Comparison of ENCODE assay signal across 8 cellular contexts in the genomic region with DNA sequence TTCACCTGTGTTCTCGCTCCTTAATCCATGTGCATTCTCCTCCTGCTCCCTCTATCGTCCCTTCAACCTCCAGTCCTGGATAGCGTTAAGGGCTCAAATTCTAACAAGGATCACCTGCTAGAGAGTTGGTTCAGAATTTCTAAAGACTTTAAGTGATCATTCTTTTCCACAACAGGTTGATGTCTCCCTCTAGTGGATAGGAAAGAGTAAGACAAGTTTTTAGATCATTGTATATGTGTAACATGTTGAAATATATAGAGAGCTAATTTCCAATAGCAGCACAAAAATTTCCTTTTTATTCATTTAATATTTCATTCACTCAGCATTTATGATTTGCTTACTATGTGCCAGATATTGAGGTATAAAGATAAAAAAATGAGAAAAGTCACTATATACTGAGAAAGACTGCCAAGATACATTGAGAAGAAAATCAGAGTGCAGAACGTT. TPM values are rescaled to one million over a fixed set of nuclear protein-coding genes. Genes with fewer than 3 reads are reported as not detected.
DNase-seq lines count a peak whose midpoint lies in the region; ATAC-seq and TF ChIP-seq lines count a peak whose summit lies in the region.

No MANE protein-coding gene starts in this region.

- 20 to 29% methylated on average over 4 of the region's 4 CpGs for WGBS in sigmoid colon, 2 donors

- no peaks in the 10 kb centered on the region for H3K9me3 ChIP-seq in sigmoid colon

- no peaks in the 10 kb centered on the region for H3K4me1 Mint-ChIP-seq in activated CD8-positive, alpha-beta T cell treated with anti-CD3 and anti-CD28 coated beads for 36 hours (ENCODE audit: low read depth)

- H3K9me3 Mint-ChIP-seq in activated CD8-positive, alpha-beta T cell treated with anti-CD3 and anti-CD28 coated beads for 36 hours, result no peaks in the 10 kb centered on the region

- H3K4me3 Mint-ChIP-seq in activated CD8-positive, alpha-beta T cell treated with anti-CD3 and anti-CD28 coated beads for 36 hours, result no peak overlapping the region

- no peak overlapping the region for H3K27ac ChIP-seq in sigmoid colon

- no peak for TF ChIP-seq POLR2A in sigmoid colon (IDR thresholded peaks at IDR 0.05)

- H3K27me3 Mint-ChIP-seq in activated CD8-positive, alpha-beta T cell treated with anti-CD3 and anti-CD28 coated beads for 36 hours, result peaks cover 2% of the 10 kb centered on the region

- ATAC-seq in activated CD8-positive, alpha-beta T cell treated with anti-CD3 and anti-CD28 coated beads for 36 hours, result peak; percentile 68
- peak; percentile 46 to 47 for ATAC-seq in left cardiac atrium
- no peak for ATAC-seq in GM21526 (IDR thresholded peaks at IDR 0.05; ENCODE audit: low FRiP score, unreplicated experiment)
- ATAC-seq in GM21367 (IDR thresholded peaks at IDR 0.05; ENCODE audit: unreplicated experiment), result no peak

- intact Hi-C loops in activated CD8-positive, alpha-beta T cell treated with anti-CD3 and anti-CD28 coated beads for 36 hours (cut with micrococcal nuclease), result no loop called here
- intact Hi-C loops in left cardiac atrium (cut with DNase I), result no loop called here
- intact Hi-C loops in sigmoid colon (cut with DNase I), result loop anchor here (5.0 kb wide), 1 partner anchor 506 kb away; no protein-coding TSS in a partner anchor

- POLR2A ChIA-PET in activated CD8-positive, alpha-beta T cell treated with anti-CD3 and anti-CD28 coated beads for 36 hours (lab: Charles Lee), result no interaction called here

- CTCF ChIA-PET in activated CD8-positive, alpha-beta T cell treated with anti-CD3 and anti-CD28 coated beads for 36 hours (lab: Charles Lee), result interaction anchor here (0.6 to 3.5 kb wide), 74 partner anchors 9 to 914 kb away, joined by 3 to 39 read pairs (median 4); a partner anchor contains a TSS

- no peak overlapping the region for H3K27ac Mint-ChIP-seq in activated CD8-positive, alpha-beta T cell treated with anti-CD3 and anti-CD28 coated beads for 36 hours

- H3K36me3 ChIP-seq in sigmoid colon, result no peaks in the 10 kb centered on the region

- TF ChIP-seq CTCF in activated CD8-positive, alpha-beta T cell treated with anti-CD3 and anti-CD28 coated beads for 36 hours (IDR thresholded peaks at IDR 0.05), result peak; percentile 84
- TF ChIP-seq CTCF in sigmoid colon (IDR thresholded peaks at IDR 0.05), result peak in 3 of 4 experiments; percentile 44 to 74 (median 48)

- DNase-seq in CD1c-positive myeloid dendritic cell (ENCODE audit: extremely low spot score), result peak; percentile 57
- peak; percentile 69 for DNase-seq in H4 (ENCODE audit: low spot score)
- peak; percentile 85 for DNase-seq in NCI-H2171 treated with DMSO at 0.1 percent for 48 hours (lab: John Stamatoyannopoulos, UW)
- no peak for DNase-seq in activated CD8-positive, alpha-beta T cell treated with anti-CD3 and anti-CD28 coated beads for 36 hours
- no peak for DNase-seq in left cardiac atrium
- DNase-seq in sigmoid colon, result no peak

- H3K4me3 ChIP-seq in sigmoid colon, result no peak overlapping the region

- no peaks in the 10 kb centered on the region for H3K4me1 ChIP-seq in sigmoid colon

- H3K36me3 Mint-ChIP-seq in activated CD8-positive, alpha-beta T cell treated with anti-CD3 and anti-CD28 coated beads for 36 hours (ENCODE audit: low read depth), result no peaks in the 10 kb centered on the region

- H3K27me3 ChIP-seq in sigmoid colon, result no peaks in the 10 kb centered on the region

- no peak for TF ChIP-seq EP300 in sigmoid colon (IDR thresholded peaks at IDR 0.05)

RNA-seq across cellular contexts. Expression of a gene that starts 9.3 kb away (rescaled TPM):
- 0.10 TPM in 1 of 2 replicates, not detected in the other for total RNA-seq in H4 (2014; rRNA removed; shearing (Covaris generic))
- total RNA-seq in activated CD8-positive, alpha-beta T cell treated with anti-CD3 and anti-CD28 coated beads for 36 hours, result under 1 TPM; 0.31 to 0.43 TPM
- total RNA-seq in left cardiac atrium, result 1 to 10 TPM in 1 of 2 donors, under 1 TPM in 1; 0.31 to 1.3 TPM
- 1 to 10 TPM in 1 of 4 donors, under 1 TPM in 2, not detected in 1; 0.16 to 1.8 (median 0.27) TPM for total RNA-seq in sigmoid colon
- under 1 TPM in 1 of 3 donors, not detected in 2; 0.55 TPM for polyA plus RNA-seq in sigmoid colon

Comparison
In these comparisons a context has a peak if more than half of its experiments do, and no peak if none do; other contexts are left out.
1. DNase-seq: peak in CD1c-positive myeloid dendritic cell (single experiment), H4 (single experiment) and NCI-H2171 treated with DMSO at 0.1 percent for 48 hours (single experiment); none in activated CD8-positive, alpha-beta T cell treated with anti-CD3 and anti-CD28 coated beads for 36 hours (single experiment), left cardiac atrium (single experiment) and sigmoid colon (single experiment).
2. ATAC-seq: peak in activated CD8-positive, alpha-beta T cell treated with anti-CD3 and anti-CD28 coated beads for 36 hours (single experiment) and left cardiac atrium (2 of 2); none in GM21526 (single experiment) and GM21367 (single experiment).